ENCODE assay signal across 8 cellular contexts in the genomic region with DNA sequence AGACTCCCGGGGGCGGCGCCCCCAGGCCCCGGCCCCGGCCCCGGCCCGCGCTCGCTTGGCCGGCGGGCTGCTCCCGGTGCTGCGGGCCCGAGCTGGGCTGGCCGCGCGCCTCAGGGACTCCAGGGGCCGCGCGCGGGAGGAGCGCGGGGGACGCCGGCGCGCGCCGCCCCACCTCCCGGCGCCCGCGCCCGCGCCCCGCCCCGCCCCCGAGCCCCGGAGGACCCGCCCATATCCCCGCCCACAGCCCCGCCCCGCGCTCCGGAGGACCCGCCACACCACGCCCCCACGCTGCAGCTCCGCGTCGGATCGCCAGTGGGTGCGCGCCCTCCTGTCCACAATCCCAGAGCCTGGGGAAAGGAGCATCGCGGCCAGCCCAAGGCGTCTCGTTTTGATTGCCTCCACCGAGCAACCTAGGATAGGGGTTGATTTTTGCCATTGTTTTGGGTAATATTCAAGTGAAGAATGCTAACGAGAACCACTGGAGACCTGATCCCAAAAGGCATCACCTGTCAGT. TPM values are rescaled to one million over a fixed set of nuclear protein-coding genes. Genes with fewer than 3 reads are reported as not detected.
DNase-seq lines count a peak whose midpoint lies in the region; ATAC-seq lines count a peak whose summit lies in the region.

A gene with protein sequence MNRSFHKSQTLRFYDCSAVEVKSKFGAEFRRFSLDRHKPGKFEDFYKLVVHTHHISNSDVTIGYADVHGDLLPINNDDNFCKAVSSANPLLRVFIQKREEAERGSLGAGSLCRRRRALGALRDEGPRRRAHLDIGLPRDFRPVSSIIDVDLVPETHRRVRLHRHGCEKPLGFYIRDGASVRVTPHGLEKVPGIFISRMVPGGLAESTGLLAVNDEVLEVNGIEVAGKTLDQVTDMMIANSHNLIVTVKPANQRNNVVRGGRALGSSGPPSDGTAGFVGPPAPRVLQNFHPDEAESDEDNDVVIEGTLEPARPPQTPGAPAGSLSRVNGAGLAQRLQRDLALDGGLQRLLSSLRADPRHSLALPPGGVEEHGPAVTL (minus strand): TSS at position 112 of the 514 bp plus-strand sequence. CDS start 166 bp downstream, outside the sequence.

- H3K27ac ChIP-seq in muscle layer of colon (ENCODE audit: low read depth, low read length) = peak within 1 kb of the TSS; percentile 79

- DNase-seq in 8988T (peak; percentile 50), NCI-H82 treated with DMSO at 0.1 percent for 48 hours (lab: John Stamatoyannopoulos, UW; ENCODE audit: unreplicated experiment) (peak; percentile 11), activated T-cell treated with anti-CD3 and anti-CD28 coated beads for 48 hours (ENCODE audit: low read depth) (peak; percentile 48)
- DNase-seq in stimulated activated CD8-positive, alpha-beta memory T cell treated with anti-CD3 and anti-CD28 coated beads, Interleukin-4, amount 100 ng/mL, for 24 hours (ENCODE audit: low read depth) = peak; percentile 47

- H3K4me3 ChIP-seq in muscle layer of colon (ENCODE audit: low read depth in 1 of 2, low read length in 2 of 2) = peak within 1 kb of the TSS; percentile 64 to 72

- peaks cover 4% of the 10 kb centered on the region for H3K4me1 ChIP-seq in muscle layer of colon (ENCODE audit: insufficient read depth, low read length)

- ATAC-seq in GM18909 (IDR thresholded peaks at IDR 0.05; ENCODE audit: poor library complexity, unreplicated experiment) = peak; percentile 72
- ATAC-seq in HG03439 (IDR thresholded peaks at IDR 0.05; ENCODE audit: unreplicated experiment) = peak; percentile 59
- peak; percentile 59 for ATAC-seq in esophagus mucosa

- no peak within 1 kb of the TSS for H3K9ac ChIP-seq in muscle layer of colon (ENCODE audit: low read length)

- no peaks in the 10 kb centered on the region for H3K27me3 ChIP-seq in muscle layer of colon (ENCODE audit: control insufficient read depth in 1 of 2, insufficient read depth in 2 of 2, low read length in 2 of 2)

- no peaks in the 10 kb centered on the region for H3K36me3 ChIP-seq in muscle layer of colon (ENCODE audit: insufficient read depth, low read length)

- H3K9me3 ChIP-seq in muscle layer of colon (ENCODE audit: low read length) = no peaks in the 10 kb centered on the region

RNA-seq across cellular contexts. Expression of the gene that starts here (rescaled TPM):
- 33.8 TPM for total RNA-seq in esophagus mucosa

Comparison
In these comparisons a context has a peak if more than half of its experiments do, and no peak if none do; other contexts are left out.
1. Peak in every context shown above with its lines: DNase-seq, ATAC-seq, H3K4me3 ChIP-seq and H3K27ac ChIP-seq.